In the genomic region with DNA sequence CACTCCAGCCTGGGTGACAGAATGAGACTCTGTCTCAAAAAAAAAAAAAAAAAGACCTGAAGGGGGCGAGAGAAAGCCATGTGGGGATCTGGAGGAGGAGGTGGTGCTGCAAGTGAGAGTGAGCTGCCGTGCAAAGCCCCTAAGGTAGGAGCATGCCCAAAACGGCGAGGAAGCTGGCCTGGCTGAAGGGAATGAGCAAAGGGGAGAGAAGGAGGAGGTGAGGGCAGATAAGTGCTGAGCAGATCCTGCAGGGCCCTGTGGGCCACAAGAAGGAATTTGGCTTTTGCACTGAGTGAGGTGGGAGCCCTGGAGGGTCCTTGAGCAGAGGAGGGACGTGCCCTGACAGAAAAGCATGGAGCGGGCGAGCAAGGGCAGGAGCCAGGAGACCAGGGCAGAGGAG, we compare ENCODE assay signal across 8 cellular contexts. TPM values are rescaled to one million over a fixed set of nuclear protein-coding genes. Genes with fewer than 3 reads are reported as not detected.
DNase-seq lines count a peak whose midpoint lies in the region; ATAC-seq and TF ChIP-seq lines count a peak whose summit lies in the region.

No MANE protein-coding gene starts in this region.

- no peak overlapping the region for H3K4me3 ChIP-seq in GM12864 (ENCODE audit: low read depth, low read length)

- H3K27ac Mint-ChIP-seq in T-helper 1 cell treated with Interleukin-12 subunit alpha and Interleukin-12 subunit beta and Interleukin-4 antibody, amounts not matched to agents 30 μg/mL and 1 μg/mL, for 36 hours: peak overlapping the region; percentile 85

- TF ChIP-seq CTCF in GM12864 (IDR thresholded peaks at IDR 0.05; ENCODE audit: low read depth, low read length, missing control alignments): peak; percentile 41

- ATAC-seq in HG03520 (IDR thresholded peaks at IDR 0.05; ENCODE audit: unreplicated experiment) (no peak), GM21576 (IDR thresholded peaks at IDR 0.05; ENCODE audit: unreplicated experiment) (no peak)

- no peaks in the 10 kb centered on the region for H3K9me3 Mint-ChIP-seq in T-helper 1 cell treated with Interleukin-12 subunit alpha and Interleukin-12 subunit beta and Interleukin-4 antibody, amounts not matched to agents 30 μg/mL and 1 μg/mL, for 36 hours

- in situ Hi-C loops in ACHN (cut with HindIII; ENCODE audit: low pct_ligation_motif_present, low pct_unique_long_range_greater_than_20kb, low sequenced_read_pairs): no loop called here

- H3K4me3 Mint-ChIP-seq in T-helper 1 cell treated with Interleukin-12 subunit alpha and Interleukin-12 subunit beta and Interleukin-4 antibody, amounts not matched to agents 30 μg/mL and 1 μg/mL, for 36 hours: peak overlapping the region; percentile 91

- no peaks in the 10 kb centered on the region for H3K27me3 Mint-ChIP-seq in T-helper 1 cell treated with Interleukin-12 subunit alpha and Interleukin-12 subunit beta and Interleukin-4 antibody, amounts not matched to agents 30 μg/mL and 1 μg/mL, for 36 hours (ENCODE audit: low read depth)

- peaks cover 30% of the 10 kb centered on the region for H3K4me1 Mint-ChIP-seq in T-helper 1 cell treated with Interleukin-12 subunit alpha and Interleukin-12 subunit beta and Interleukin-4 antibody, amounts not matched to agents 30 μg/mL and 1 μg/mL, for 36 hours (ENCODE audit: low read depth)

- peak; percentile 25 for DNase-seq in ACHN
- no peak for DNase-seq in GM12864 (ENCODE audit: low read depth)
- DNase-seq in fibroblast of peridontal ligament (ENCODE audit: extremely low read depth): peak; percentile 23
- DNase-seq in H4 (ENCODE audit: low spot score): no peak
- DNase-seq in hypothalamus (lab: John Stamatoyannopoulos, UW): no peak

- peaks cover 2% of the 10 kb centered on the region for H3K36me3 Mint-ChIP-seq in T-helper 1 cell treated with Interleukin-12 subunit alpha and Interleukin-12 subunit beta and Interleukin-4 antibody, amounts not matched to agents 30 μg/mL and 1 μg/mL, for 36 hours (ENCODE audit: low read depth)

RNA-seq across cellular contexts. Expression of a gene that starts 19.4 kb away (rescaled TPM):
- total RNA-seq in H4 (2014; rRNA removed; shearing (Covaris generic)): 9.5 and 13.0 TPM in 2 replicates

RNA-seq across cellular contexts. Expression of a gene that starts 57.3 kb away (rescaled TPM):
- total RNA-seq in H4 (2014; rRNA removed; shearing (Covaris generic)): 162 and 211 TPM in 2 replicates

Comparison
In these comparisons a context has a peak if more than half of its experiments do, and no peak if none do; other contexts are left out.
1. DNase-seq: peak in ACHN (single experiment) and fibroblast of peridontal ligament (single experiment); none in GM12864 (single experiment), H4 (single experiment) and hypothalamus (0 of 51).